In the genomic region with DNA sequence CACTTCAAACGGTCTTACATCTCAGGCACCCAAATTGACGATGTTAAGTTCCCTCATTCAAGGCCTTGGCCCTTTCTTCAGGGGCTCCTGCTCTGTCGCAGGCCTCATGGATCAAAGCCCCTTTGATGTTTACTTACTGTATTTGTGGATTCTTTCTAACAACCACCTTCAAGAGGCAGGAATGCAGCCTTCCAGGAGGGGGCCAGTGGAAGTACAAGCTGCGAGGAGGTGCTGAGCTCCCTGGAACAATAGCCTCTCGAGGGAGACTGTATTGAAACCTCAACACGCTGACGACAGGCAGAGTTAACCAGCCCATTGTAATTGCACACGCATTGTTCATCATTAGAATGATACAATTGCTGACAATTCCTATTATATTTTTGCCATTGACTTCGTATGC, we compare ENCODE assay signal across 27 cellular contexts.
"Had no signal": no experiment of that assay in that cellular context is flagged by ENCODE, and none has a peak within 500 bp of the region (broad histone marks: within the 10 kb centered on the region; RNA-seq: fewer than 3 reads in every experiment).

No MANE protein-coding gene starts in this region.

- H3K9me3 ChIP-seq: adrenal gland, ascending aorta, lower lobe of right lung, sigmoid colon, testis, vagina had no signal

- H3K4me3 ChIP-seq: adrenal gland, ascending aorta, lower lobe of right lung, sigmoid colon, smooth muscle cell, testis, vagina had no signal

- H3K4me1 Mint-ChIP-seq: activated T-helper 17 cell treated with anti-CD3 and anti-CD28 coated beads, Interleukin-2, amount 50 U/mL, for 72 hours; naive B cell had no signal

- H3K27ac ChIP-seq: adrenal gland, ascending aorta, brain microvascular endothelial cell, lower lobe of right lung, sigmoid colon, testis, vagina had no signal

- H3K4me1 ChIP-seq: adrenal gland, ascending aorta, lower lobe of right lung, sigmoid colon, testis, vagina had no signal

- H3K27me3 ChIP-seq: adrenal gland, ascending aorta, brain microvascular endothelial cell, testis, vagina had no signal

- H3K4me3 Mint-ChIP-seq: activated naive CD8-positive, alpha-beta T cell; activated T-cell treated with anti-CD3 and anti-CD28 coated beads, Interleukin-2, amount 50 U/mL, for 24 hours; activated T-helper 17 cell treated with anti-CD3 and anti-CD28 coated beads, Interleukin-2, amount 50 U/mL, for 72 hours; dendritic cell treated with granulocyte-macrophage colony-stimulating factor and Interleukin-4, amounts not matched to agents 40 ng/mL and 50 ng/mL, for 4 days; naive B cell; neural crest cell had no signal

- ATAC-seq: activated CD4-positive, CD25-positive, alpha-beta regulatory T cell treated with anti-CD3 and anti-CD28 coated beads, Interleukin-2, amount 50 U/mL, for 24 hours; activated T-helper 17 cell treated with anti-CD3 and anti-CD28 coated beads, Interleukin-2, amount 50 U/mL, for 72 hours; esophagus mucosa; left lobe of liver; lower lobe of right lung had no signal

- H3K9me3 Mint-ChIP-seq: dendritic cell treated with granulocyte-macrophage colony-stimulating factor and Interleukin-4, amounts not matched to agents 40 ng/mL and 50 ng/mL, for 4 days; neural crest cell had no signal

- H3K36me3 Mint-ChIP-seq: activated naive CD8-positive, alpha-beta T cell; naive B cell had no signal

- DNase-seq: activated CD4-positive, alpha-beta T cell treated with anti-CD3 and anti-CD28 coated beads, Interleukin-2, amount 50 U/mL, for 1 hour; activated CD8-positive, alpha-beta memory T cell treated with anti-CD3 and anti-CD28 coated beads, Interleukin-2, amount 50 U/mL, for 4 hours; activated naive CD4-positive, alpha-beta T cell; activated T-cell treated with anti-CD3 and anti-CD28 coated beads, Interleukin-2, amount 50 U/mL, for 24 hours; adrenal gland; brain microvascular endothelial cell; caudate nucleus; effector CD8-positive, alpha-beta T cell; foreskin melanocyte; lower lobe of right lung; naive B cell; posterior cingulate gyrus; sigmoid colon; stimulated activated CD4-positive, alpha-beta T cell treated with anti-CD3 and anti-CD28 coated beads, Interleukin-15, amount 100 ng/mL, for 24 hours; stimulated activated naive CD4-positive, alpha-beta T cell; testis; trophoblast cell had no signal

- H3K27ac Mint-ChIP-seq: activated naive CD8-positive, alpha-beta T cell; activated T-cell treated with anti-CD3 and anti-CD28 coated beads, Interleukin-2, amount 50 U/mL, for 24 hours; activated T-helper 17 cell treated with anti-CD3 and anti-CD28 coated beads, Interleukin-2, amount 50 U/mL, for 72 hours; dendritic cell treated with granulocyte-macrophage colony-stimulating factor and Interleukin-4, amounts not matched to agents 40 ng/mL and 50 ng/mL, for 4 days; naive B cell had no signal

- H3K36me3 ChIP-seq: adrenal gland, ascending aorta, brain microvascular endothelial cell, lower lobe of right lung, sigmoid colon, vagina had no signal
